In genomic region chr1:94160811-94161210, GRCh38 we compare ENCODE assay signal across 1 cellular context.
TF ChIP-seq lines count a peak whose summit lies in the region.

No MANE protein-coding gene starts in this region.

TF ChIP-seq in GM23338, 12 proteins besides CTCF, POLR2A, EP300 and RAD21 (continued from another document):
- TF ChIP-seq ZNF331 (CRISPR knock-in tag; IDR thresholded peaks at IDR 0.05; ENCODE audit: low read depth) (no peak), POLR2AphosphoS5 (IDR thresholded peaks at IDR 0.05; ENCODE audit: low read depth) (no peak), ZNF462 (CRISPR knock-in tag; IDR thresholded peaks at IDR 0.05) (no peak), STAT1 (IDR thresholded peaks at IDR 0.05; ENCODE audit: unreplicated experiment) (no peak), EZH2 (IDR thresholded peaks at IDR 0.05; ENCODE audit: low read depth, unreplicated experiment) (no peak)
